ENCODE assay signal across 11 cellular contexts in genomic region chr1:53241828-53242227, GRCh38.
"Had no signal": no experiment of that assay in that cellular context is flagged by ENCODE, and none has a peak within 500 bp of the region (broad histone marks: within the 10 kb centered on the region; RNA-seq: fewer than 3 reads in every experiment).

No MANE protein-coding gene starts in this region.

- H2AFZ ChIP-seq: GM23248, GM23338 had no signal

- H3K27ac ChIP-seq: GM23248 had no signal

- H3K4me3 Mint-ChIP-seq: GM23338, H9, HFFc6 had no signal

- H3K9ac ChIP-seq: GM23248 had no signal

- H3K9me3 Mint-ChIP-seq: H9, HFFc6 had no signal

- H3K9me3 ChIP-seq: HAP-1 had no signal

- H3K4me3 ChIP-seq: GM23248, GM23338, HAP-1 had no signal

- H3K27ac Mint-ChIP-seq: GM23338, H9, HFFc6 had no signal

- ATAC-seq: GM23338, HCT116 had no signal

- DNase-seq: GM23248, GOT3, H7, H9, HCEC 1CT, HFFc6 had no signal

- FAIRE-seq: H1, H54 had no signal

- H3K4me2 ChIP-seq: GM23338 had no signal
